Comparison of ENCODE assay signal across 8 cellular contexts in genomic region chr2:28895189-28895893, GRCh38. TPM values are rescaled to one million over a fixed set of nuclear protein-coding genes. Genes with fewer than 3 reads are reported as not detected.
DNase-seq lines count a peak whose midpoint lies in the region; ATAC-seq, FAIRE-seq and TF ChIP-seq lines count a peak whose summit lies in the region.

No MANE protein-coding gene starts in this region.

- no peaks in the 10 kb centered on the region for H3K27me3 Mint-ChIP-seq in activated T-helper 1 cell treated with anti-CD3 and anti-CD28 coated beads, Interleukin-12 subunit alpha, Interleukin-12 subunit beta, Interleukin-2, Interleukin-4 antibody, amounts not matched to agents 30 ng/mL and 10 ng/mL and 1 ng/mL, durations not matched to agents 14 hours and 24 hours and 36 hours (ENCODE audit: insufficient read depth)
- no peaks in the 10 kb centered on the region for H3K27me3 Mint-ChIP-seq in natural killer cell treated with Interleukin-12 subunit alpha and Interleukin-12 subunit beta and Interleukin-15 and Interleukin-18, amount 100 ng/mL, for 72 hours

- H3K4me3 Mint-ChIP-seq in activated T-helper 1 cell treated with anti-CD3 and anti-CD28 coated beads, Interleukin-12 subunit alpha, Interleukin-12 subunit beta, Interleukin-2, Interleukin-4 antibody, amounts not matched to agents 30 ng/mL and 10 ng/mL and 1 ng/mL, durations not matched to agents 14 hours and 24 hours and 36 hours: peak overlapping the region; percentile 100
- H3K4me3 Mint-ChIP-seq in natural killer cell treated with Interleukin-12 subunit alpha and Interleukin-12 subunit beta and Interleukin-15 and Interleukin-18, amount 100 ng/mL, for 72 hours: peak overlapping the region; percentile 100

- intact Hi-C loops in activated T-helper 1 cell treated with anti-CD3 and anti-CD28 coated beads, Interleukin-12 subunit alpha, Interleukin-12 subunit beta, Interleukin-2, Interleukin-4 antibody, amounts not matched to agents 30 ng/mL and 10 ng/mL and 1 ng/mL, durations not matched to agents 14 hours and 24 hours and 36 hours (cut with micrococcal nuclease): loop anchor here (1.0 to 10.0 kb wide), 6 partner anchors 25 to 1541 kb away; partner anchors contain the start of genes GTF3C2, LBH and TRMT61B
- intact Hi-C loops in thyroid gland (cut with DNase I): no loop called here

- H3K36me3 Mint-ChIP-seq in activated T-helper 1 cell treated with anti-CD3 and anti-CD28 coated beads, Interleukin-12 subunit alpha, Interleukin-12 subunit beta, Interleukin-2, Interleukin-4 antibody, amounts not matched to agents 30 ng/mL and 10 ng/mL and 1 ng/mL, durations not matched to agents 14 hours and 24 hours and 36 hours (ENCODE audit: low read depth): peaks cover 19% of the 10 kb centered on the region
- H3K36me3 Mint-ChIP-seq in natural killer cell treated with Interleukin-12 subunit alpha and Interleukin-12 subunit beta and Interleukin-15 and Interleukin-18, amount 100 ng/mL, for 72 hours: peaks cover 5% of the 10 kb centered on the region

- no peaks in the 10 kb centered on the region for H3K27me3 ChIP-seq in thyroid gland

- H3K27ac Mint-ChIP-seq in activated T-helper 1 cell treated with anti-CD3 and anti-CD28 coated beads, Interleukin-12 subunit alpha, Interleukin-12 subunit beta, Interleukin-2, Interleukin-4 antibody, amounts not matched to agents 30 ng/mL and 10 ng/mL and 1 ng/mL, durations not matched to agents 14 hours and 24 hours and 36 hours: peak overlapping the region; percentile 96
- peak overlapping the region; percentile 89 to 94 for H3K27ac Mint-ChIP-seq in natural killer cell treated with Interleukin-12 subunit alpha and Interleukin-12 subunit beta and Interleukin-15 and Interleukin-18, amount 100 ng/mL, for 72 hours

- WGBS in thyroid gland, 2 donors: 1% methylated on average over 15 to 18 of the region's 19 CpGs

- H3K36me3 ChIP-seq in thyroid gland: no peaks in the 10 kb centered on the region

- H3K27ac ChIP-seq in thyroid gland: peak overlapping the region in 2 of 3 donors; percentile 63 to 66

- H3K4me1 Mint-ChIP-seq in activated T-helper 1 cell treated with anti-CD3 and anti-CD28 coated beads, Interleukin-12 subunit alpha, Interleukin-12 subunit beta, Interleukin-2, Interleukin-4 antibody, amounts not matched to agents 30 ng/mL and 10 ng/mL and 1 ng/mL, durations not matched to agents 14 hours and 24 hours and 36 hours (ENCODE audit: low read depth): peaks cover 44% of the 10 kb centered on the region
- H3K4me1 Mint-ChIP-seq in natural killer cell treated with Interleukin-12 subunit alpha and Interleukin-12 subunit beta and Interleukin-15 and Interleukin-18, amount 100 ng/mL, for 72 hours (ENCODE audit: low read depth in 2 of 2): peaks cover 19 to 33% of the 10 kb centered on the region in 2 donors

- peak; percentile 20 for ATAC-seq in HG02759 (IDR thresholded peaks at IDR 0.05; ENCODE audit: unreplicated experiment)
- ATAC-seq in natural killer cell treated with Interleukin-12 subunit alpha and Interleukin-12 subunit beta and Interleukin-15 and Interleukin-18, amount 100 ng/mL, for 72 hours: peak in 1 of 2 donors; percentile 43
- ATAC-seq in GM21515 (IDR thresholded peaks at IDR 0.05; ENCODE audit: unreplicated experiment): no peak

- H3K4me3 ChIP-seq in fibroblast of the aortic adventitia (ENCODE audit: low read depth, low read length): peak overlapping the region; percentile 100
- peak overlapping the region; percentile 28 to 92 (median 92) for H3K4me3 ChIP-seq in thyroid gland (replicated peaks in 1 of 3)

- H3K4me1 ChIP-seq in thyroid gland: peaks cover 31 to 44% of the 10 kb centered on the region in 2 donors

- DNase-seq in GM12891 (ENCODE audit: insufficient read length, low spot score) (peak; percentile 23), NOMO-1 (lab: John Stamatoyannopoulos, UW; ENCODE audit: unreplicated experiment in 2 of 2) (peak; percentile 28 to 32), fibroblast of the aortic adventitia (ENCODE audit: low read depth) (peak; percentile 28), thyroid gland (peak; percentile 9 to 34)
- peak; percentile 22 for DNase-seq in activated T-helper 1 cell treated with anti-CD3 and anti-CD28 coated beads, Interleukin-12 subunit alpha, Interleukin-12 subunit beta, Interleukin-2, Interleukin-4 antibody, amounts not matched to agents 30 ng/mL and 10 ng/mL and 1 ng/mL, durations not matched to agents 14 hours and 24 hours and 36 hours (ENCODE audit: low spot score)
- peak; percentile 61 for DNase-seq in natural killer cell treated with Interleukin-12 subunit alpha and Interleukin-12 subunit beta and Interleukin-15 and Interleukin-18, amount 100 ng/mL, for 72 hours (ENCODE audit: low spot score)

- FAIRE-seq in GM12891 (lab: Jason Lieb, UNC): peak; percentile 66

- no peak for TF ChIP-seq CTCF in fibroblast of the aortic adventitia (IDR thresholded peaks at IDR 0.05; ENCODE audit: insufficient read depth, low read length)
- no peak for TF ChIP-seq CTCF in thyroid gland (IDR thresholded peaks at IDR 0.05)

- TF ChIP-seq POLR2A in GM12891 (IDR thresholded peaks at IDR 0.05; ENCODE audit: low read depth, low read length) (no peak), thyroid gland (IDR thresholded peaks at IDR 0.05) (no peak)

- H3K9me3 Mint-ChIP-seq in activated T-helper 1 cell treated with anti-CD3 and anti-CD28 coated beads, Interleukin-12 subunit alpha, Interleukin-12 subunit beta, Interleukin-2, Interleukin-4 antibody, amounts not matched to agents 30 ng/mL and 10 ng/mL and 1 ng/mL, durations not matched to agents 14 hours and 24 hours and 36 hours: no peaks in the 10 kb centered on the region
- H3K9me3 Mint-ChIP-seq in natural killer cell treated with Interleukin-12 subunit alpha and Interleukin-12 subunit beta and Interleukin-15 and Interleukin-18, amount 100 ng/mL, for 72 hours: no peaks in the 10 kb centered on the region

- no peaks in the 10 kb centered on the region for H3K9me3 ChIP-seq in thyroid gland

TF ChIP-seq in GM12891, 5 proteins besides CTCF, POLR2A, EP300 and RAD21:
- TF ChIP-seq SPI1 (IDR thresholded peaks at IDR 0.05; ENCODE audit: low read depth, low read length) (no peak), TAF1 (IDR thresholded peaks at IDR 0.05; ENCODE audit: low read depth, low read length) (peak; percentile 33; the same call in 1 of the 2 replicates)

RNA-seq across cellular contexts. Expression of gene WDR43, which starts 0.9 kb away (rescaled TPM):
- polyA plus RNA-seq in GM12891 (2012; ENCODE audit: low read depth, missing spikeins): 33.1 TPM
- 188 and 190 TPM in 2 replicates for total RNA-seq in activated T-helper 1 cell treated with anti-CD3 and anti-CD28 coated beads, Interleukin-12 subunit alpha, Interleukin-12 subunit beta, Interleukin-2, Interleukin-4 antibody, amounts not matched to agents 30 ng/mL and 10 ng/mL and 1 ng/mL, durations not matched to agents 14 hours and 24 hours and 36 hours
- total RNA-seq in fibroblast of the aortic adventitia (ENCODE audit: low replicate concordance) (80.2 and 102 TPM in 2 replicates), thyroid gland (10 to 100 TPM; 25.3 to 43.7 (median 30.4) TPM)
- 100 to 1,000 TPM in 1 of 2 donors, 10 to 100 TPM in 1; 85.8 to 143 TPM for total RNA-seq in natural killer cell treated with Interleukin-12 subunit alpha and Interleukin-12 subunit beta and Interleukin-15 and Interleukin-18, amount 100 ng/mL, for 72 hours

RNA-seq across cellular contexts. Expression of gene TRMT61B, which starts 25.2 kb away (rescaled TPM):
- polyA plus RNA-seq in GM12891 (2012; ENCODE audit: low read depth, missing spikeins): 10.6 TPM
- total RNA-seq in activated T-helper 1 cell treated with anti-CD3 and anti-CD28 coated beads, Interleukin-12 subunit alpha, Interleukin-12 subunit beta, Interleukin-2, Interleukin-4 antibody, amounts not matched to agents 30 ng/mL and 10 ng/mL and 1 ng/mL, durations not matched to agents 14 hours and 24 hours and 36 hours: 18.4 and 21.4 TPM in 2 replicates
- 14.5 and 15.2 TPM in 2 replicates for total RNA-seq in fibroblast of the aortic adventitia (ENCODE audit: low replicate concordance)
- 10 to 100 TPM; 15.7 to 22.3 TPM for total RNA-seq in natural killer cell treated with Interleukin-12 subunit alpha and Interleukin-12 subunit beta and Interleukin-15 and Interleukin-18, amount 100 ng/mL, for 72 hours
- total RNA-seq in thyroid gland: 10 to 100 TPM; 10.9 to 21.4 (median 17.1) TPM
